ENCODE assay signal across 9 cellular contexts in genomic region chr3:88180398-88180999, GRCh38. TPM values are rescaled to one million over a fixed set of nuclear protein-coding genes. Genes with fewer than 3 reads are reported as not detected.
DNase-seq lines count a peak whose midpoint lies in the region; ATAC-seq, FAIRE-seq and TF ChIP-seq lines count a peak whose summit lies in the region.
"Had no signal": no experiment of that assay in that cellular context is flagged by ENCODE, and none has a peak within 500 bp of the region (broad histone marks: within the 10 kb centered on the region; RNA-seq: fewer than 3 reads in every experiment).

No MANE protein-coding gene starts in this region.

- ATAC-seq in GM18867 (IDR thresholded peaks at IDR 0.05; ENCODE audit: unreplicated experiment) (peak; percentile 85), HG03045 (IDR thresholded peaks at IDR 0.05; ENCODE audit: unreplicated experiment) (peak; percentile 69)

- H3K4me2 ChIP-seq in PC-9, result no peak overlapping the region

- H3K79me2 ChIP-seq in PC-9 (ENCODE audit: low read depth), result no peaks in the 10 kb centered on the region

- H3K27ac ChIP-seq in PC-9, result no peak overlapping the region

- H2AFZ ChIP-seq in PC-9, result no peak overlapping the region

- H3K4me1 Mint-ChIP-seq in endothelial cell (ENCODE audit: unreplicated experiment), result no peaks in the 10 kb centered on the region

- TF ChIP-seq CTCF in PC-9 (conservative IDR thresholded peaks at IDR 0.05) (peak; percentile 33; the same call in 1 of the 2 replicates), endothelial cell (IDR thresholded peaks at IDR 0.05; ENCODE audit: unreplicated experiment) (no peak)

- BruUV-seq in PC-9 (replicated peaks; lab: Mats Ljungman, UMichigan), result no TSS peak

- H3K9me3 ChIP-seq in PC-9 (ENCODE audit: insufficient read depth, low read depth), result no peaks in the 10 kb centered on the region

- POLR2A ChIA-PET in PC-9 (lab: Charles Lee; ENCODE audit: unreplicated experiment), result interaction anchor here (0.6 kb wide), 1 partner anchor 123 kb away, joined by 3 read pairs; no protein-coding TSS in a partner anchor

- intact Hi-C loops in PC-9 (cut with micrococcal nuclease; ENCODE audit: unreplicated experiment), result no loop called here

- H3K36me3 ChIP-seq in PC-9 (ENCODE audit: low read depth), result no peaks in the 10 kb centered on the region

- H3K4me3 ChIP-seq in PC-9, result no peak overlapping the region

- H3K4me3 Mint-ChIP-seq in endothelial cell (ENCODE audit: unreplicated experiment), result no peak overlapping the region
- H3K4me3 Mint-ChIP-seq: activated naive CD8-positive, alpha-beta T cell had no signal

- no peaks in the 10 kb centered on the region for H4K20me1 ChIP-seq in PC-9 (ENCODE audit: insufficient read depth)

- DNase-seq in DMS 273 (lab: John Stamatoyannopoulos, UW; ENCODE audit: unreplicated experiment) (peak; percentile 41), DMS 273 treated with DMSO at 0.1 percent for 48 hours (lab: John Stamatoyannopoulos, UW) (no peak), PC-9 (no peak), fibroblast of gingiva (ENCODE audit: low read depth) (peak; percentile 40), urothelium cell line (ENCODE audit: low spot score) (peak; percentile 16), endothelial cell (ENCODE audit: low spot score) (no peak)

- FAIRE-seq in urothelium cell line (lab: Jason Lieb, UNC), result no peak

- CTCF ChIA-PET in PC-9 (lab: Charles Lee), result no interaction called here

- no peaks in the 10 kb centered on the region for H3K4me1 ChIP-seq in PC-9 (replicated peaks; ENCODE audit: insufficient read depth)

- no peaks in the 10 kb centered on the region for H3K27me3 ChIP-seq in PC-9 (ENCODE audit: insufficient read depth, low read depth)

- no peaks in the 10 kb centered on the region for H3K9me3 Mint-ChIP-seq in endothelial cell (ENCODE audit: unreplicated experiment)

- H3K27ac Mint-ChIP-seq in endothelial cell (ENCODE audit: unreplicated experiment), result no peak overlapping the region
- H3K27ac Mint-ChIP-seq: activated naive CD8-positive, alpha-beta T cell had no signal

- no peaks in the 10 kb centered on the region for H3F3A ChIP-seq in PC-9 (ENCODE audit: insufficient read depth, low read depth)

- H3K27me3 Mint-ChIP-seq in endothelial cell (ENCODE audit: unreplicated experiment), result peaks cover 1% of the 10 kb centered on the region
- H3K27me3 Mint-ChIP-seq: activated naive CD8-positive, alpha-beta T cell had no signal

- no peaks in the 10 kb centered on the region for H3K9me2 ChIP-seq in PC-9 (ENCODE audit: insufficient read depth)

- H3K36me3 Mint-ChIP-seq in endothelial cell (ENCODE audit: low read depth, unreplicated experiment), result no peaks in the 10 kb centered on the region

RNA-seq across cellular contexts. Expression of gene C3orf38, which starts 30.7 kb away (rescaled TPM):
- 12.8 and 18.6 TPM in 2 replicates for total RNA-seq in PC-9 (2021)
- total RNA-seq in endothelial cell (ENCODE audit: unreplicated experiment), result 21.8 TPM

Comparison
In these comparisons a context has a peak if more than half of its experiments do, and no peak if none do; other contexts are left out.
1. DNase-seq: peak in DMS 273 (single experiment), fibroblast of gingiva (single experiment) and urothelium cell line (single experiment); none in DMS 273 treated with DMSO at 0.1 percent for 48 hours (single experiment), PC-9 (0 of 2) and endothelial cell (single experiment).